ENCODE assay signal across 1 cellular context in the genomic region with DNA sequence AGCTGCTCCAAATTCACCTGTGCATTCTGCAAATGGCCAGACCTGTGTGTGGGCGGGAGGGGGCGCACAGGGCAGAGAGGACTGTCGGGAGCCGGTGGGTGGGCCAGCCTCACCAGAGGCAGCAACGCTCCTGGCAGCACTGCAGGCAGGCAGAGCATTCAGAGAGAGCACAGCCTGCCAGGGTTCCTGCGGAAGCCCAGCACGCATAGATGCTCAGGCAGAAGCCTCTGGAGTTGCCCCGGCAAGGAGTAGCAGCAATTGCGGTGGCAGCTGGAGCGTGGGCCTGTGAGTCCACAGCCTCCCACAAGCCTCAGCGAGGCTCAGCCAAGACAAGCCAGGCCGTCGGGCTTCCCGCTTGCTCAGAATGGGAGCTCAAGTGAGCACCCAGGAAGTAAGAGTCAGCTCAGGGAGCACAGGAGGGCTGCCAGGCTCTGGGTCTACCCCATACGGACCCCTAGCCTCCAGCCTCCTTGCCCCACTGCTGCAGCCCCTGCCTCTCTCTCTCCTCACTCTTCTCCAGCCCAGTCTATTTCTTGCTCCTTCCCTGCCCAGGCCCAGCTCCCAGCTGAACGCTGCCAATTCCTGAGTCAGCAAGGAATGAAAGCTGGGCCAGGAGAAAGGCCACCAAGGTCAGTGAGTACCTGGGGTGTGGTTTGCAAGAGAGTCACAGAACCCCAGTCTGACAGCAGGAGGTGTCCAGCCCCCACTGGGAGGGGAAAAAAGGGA.
A peak's percentile ranks its signal among the peaks of the same experiment; 100 is the strongest.
TF ChIP-seq lines count a peak whose summit lies in the region.

No MANE protein-coding gene starts in this region.

TF ChIP-seq in HepG2, 621 proteins besides CTCF, POLR2A, EP300 and RAD21 (continued from another document and continues in another):
- TF ChIP-seq ZNF615 (CRISPR knock-in tag; IDR thresholded peaks at IDR 0.05; ENCODE audit: borderline replicate concordance) (no peak), ZBTB8A (CRISPR knock-in tag; IDR thresholded peaks at IDR 0.05; ENCODE audit: borderline replicate concordance, low read depth) (no peak), ZMAT3 (CRISPR knock-in tag; conservative IDR thresholded peaks at IDR 0.05) (no peak), MXD4 (CRISPR knock-in tag; IDR thresholded peaks at IDR 0.05) (peak; percentile 34; the same call in 1 of the 2 replicates), ZNF605 (CRISPR knock-in tag; IDR thresholded peaks at IDR 0.05) (peak; percentile 60), ZNF564 (CRISPR knock-in tag; IDR thresholded peaks at IDR 0.05) (no peak), MAFF (IDR thresholded peaks at IDR 0.05; ENCODE audit: low read depth, low read length) (peak; percentile 68), SOX6 (IDR thresholded peaks at IDR 0.05) (no peak), SOX6 (CRISPR knock-in tag; IDR thresholded peaks at IDR 0.05) (0 out of 2 replicates have a peak, but pooled peaks have one; percentile 21), KDM5B (CRISPR knock-in tag; IDR thresholded peaks at IDR 0.05; ENCODE audit: borderline replicate concordance) (no peak; the same call in 1 of the 2 replicates), ZNF558 (CRISPR knock-in tag; IDR thresholded peaks at IDR 0.05; ENCODE audit: borderline replicate concordance) (no peak), REL (CRISPR knock-in tag; conservative IDR thresholded peaks at IDR 0.05) (no peak), ZNF549 (CRISPR knock-in tag; IDR thresholded peaks at IDR 0.05) (no peak), GZF1 (CRISPR knock-in tag; IDR thresholded peaks at IDR 0.05) (0 out of 2 replicates have a peak, but pooled peaks have one; percentile 28), STAG1 (CRISPR knock-in tag; IDR thresholded peaks at IDR 0.05) (peak; percentile 31; the same call in 1 of the 2 replicates), ZNF543 (CRISPR knock-in tag; IDR thresholded peaks at IDR 0.05) (0 out of 2 replicates have a peak, but pooled peaks have one; percentile 17), KDM4B (CRISPR knock-in tag; IDR thresholded peaks at IDR 0.05) (no peak), SRSF9 (IDR thresholded peaks at IDR 0.05; ENCODE audit: borderline replicate concordance, insufficient read depth, low read depth, low read length, poor library complexity, severe bottlenecking) (no peak), ZNF607 (CRISPR knock-in tag; IDR thresholded peaks at IDR 0.05; ENCODE audit: borderline replicate concordance) (no peak), ZNF256 (CRISPR knock-in tag; conservative IDR thresholded peaks at IDR 0.05) (no peak), ARID2 (CRISPR knock-in tag; IDR thresholded peaks at IDR 0.05; ENCODE audit: borderline replicate concordance) (no peak), ZNF468 (CRISPR knock-in tag; IDR thresholded peaks at IDR 0.05) (no peak), ZNF850 (CRISPR knock-in tag; conservative IDR thresholded peaks at IDR 0.05) (no peak), ZNF891 (CRISPR knock-in tag; IDR thresholded peaks at IDR 0.05) (no peak), ZNF12 (CRISPR knock-in tag; IDR thresholded peaks at IDR 0.05) (no peak), SMAD9 (CRISPR knock-in tag; IDR thresholded peaks at IDR 0.05) (no peak), ZZZ3 (CRISPR knock-in tag; IDR thresholded peaks at IDR 0.05; ENCODE audit: borderline replicate concordance) (no peak), NONO (IDR thresholded peaks at IDR 0.05) (no peak), NONO (CRISPR knock-in tag; conservative IDR thresholded peaks at IDR 0.05) (0 out of 2 replicates have a peak, but pooled peaks have one; percentile 28), ZNF143 (CRISPR knock-in tag; IDR thresholded peaks at IDR 0.05) (peak; percentile 65), ZGPAT (CRISPR knock-in tag; IDR thresholded peaks at IDR 0.05) (peak; percentile 47; the same call in 1 of the 2 replicates), ZNF646 (CRISPR knock-in tag; IDR thresholded peaks at IDR 0.05) (no peak), NR2F1 (CRISPR knock-in tag; IDR thresholded peaks at IDR 0.05) (no peak), PRDM10 (CRISPR knock-in tag; IDR thresholded peaks at IDR 0.05; ENCODE audit: low read depth) (no peak), IRF9 (CRISPR knock-in tag; IDR thresholded peaks at IDR 0.05; ENCODE audit: borderline replicate concordance) (no peak), RARA (CRISPR knock-in tag; IDR thresholded peaks at IDR 0.05) (no peak), ZNF446 (CRISPR knock-in tag; IDR thresholded peaks at IDR 0.05) (no peak)
- TF ChIP-seq, protein P1, sequence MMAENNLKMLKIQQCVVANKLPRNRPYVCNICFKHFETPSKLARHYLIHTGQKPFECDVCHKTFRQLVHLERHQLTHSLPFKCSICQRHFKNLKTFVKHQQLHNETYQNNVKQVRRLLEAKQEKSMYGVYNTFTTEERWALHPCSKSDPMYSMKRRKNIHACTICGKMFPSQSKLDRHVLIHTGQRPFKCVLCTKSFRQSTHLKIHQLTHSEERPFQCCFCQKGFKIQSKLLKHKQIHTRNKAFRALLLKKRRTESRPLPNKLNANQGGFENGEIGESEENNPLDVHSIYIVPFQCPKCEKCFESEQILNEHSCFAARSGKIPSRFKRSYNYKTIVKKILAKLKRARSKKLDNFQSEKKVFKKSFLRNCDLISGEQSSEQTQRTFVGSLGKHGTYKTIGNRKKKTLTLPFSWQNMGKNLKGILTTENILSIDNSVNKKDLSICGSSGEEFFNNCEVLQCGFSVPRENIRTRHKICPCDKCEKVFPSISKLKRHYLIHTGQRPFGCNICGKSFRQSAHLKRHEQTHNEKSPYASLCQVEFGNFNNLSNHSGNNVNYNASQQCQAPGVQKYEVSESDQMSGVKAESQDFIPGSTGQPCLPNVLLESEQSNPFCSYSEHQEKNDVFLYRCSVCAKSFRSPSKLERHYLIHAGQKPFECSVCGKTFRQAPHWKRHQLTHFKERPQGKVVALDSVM (CRISPR knock-in tag; IDR thresholded peaks at IDR 0.05): peak; percentile 89
- TF ChIP-seq, protein P2, sequence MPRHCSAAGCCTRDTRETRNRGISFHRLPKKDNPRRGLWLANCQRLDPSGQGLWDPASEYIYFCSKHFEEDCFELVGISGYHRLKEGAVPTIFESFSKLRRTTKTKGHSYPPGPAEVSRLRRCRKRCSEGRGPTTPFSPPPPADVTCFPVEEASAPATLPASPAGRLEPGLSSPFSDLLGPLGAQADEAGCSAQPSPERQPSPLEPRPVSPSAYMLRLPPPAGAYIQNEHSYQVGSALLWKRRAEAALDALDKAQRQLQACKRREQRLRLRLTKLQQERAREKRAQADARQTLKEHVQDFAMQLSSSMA (CRISPR knock-in tag; IDR thresholded peaks at IDR 0.05): no peak
- TF ChIP-seq, protein P3, sequence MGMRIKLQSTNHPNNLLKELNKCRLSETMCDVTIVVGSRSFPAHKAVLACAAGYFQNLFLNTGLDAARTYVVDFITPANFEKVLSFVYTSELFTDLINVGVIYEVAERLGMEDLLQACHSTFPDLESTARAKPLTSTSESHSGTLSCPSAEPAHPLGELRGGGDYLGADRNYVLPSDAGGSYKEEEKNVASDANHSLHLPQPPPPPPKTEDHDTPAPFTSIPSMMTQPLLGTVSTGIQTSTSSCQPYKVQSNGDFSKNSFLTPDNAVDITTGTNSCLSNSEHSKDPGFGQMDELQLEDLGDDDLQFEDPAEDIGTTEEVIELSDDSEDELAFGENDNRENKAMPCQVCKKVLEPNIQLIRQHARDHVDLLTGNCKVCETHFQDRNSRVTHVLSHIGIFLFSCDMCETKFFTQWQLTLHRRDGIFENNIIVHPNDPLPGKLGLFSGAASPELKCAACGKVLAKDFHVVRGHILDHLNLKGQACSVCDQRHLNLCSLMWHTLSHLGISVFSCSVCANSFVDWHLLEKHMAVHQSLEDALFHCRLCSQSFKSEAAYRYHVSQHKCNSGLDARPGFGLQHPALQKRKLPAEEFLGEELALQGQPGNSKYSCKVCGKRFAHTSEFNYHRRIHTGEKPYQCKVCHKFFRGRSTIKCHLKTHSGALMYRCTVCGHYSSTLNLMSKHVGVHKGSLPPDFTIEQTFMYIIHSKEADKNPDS (CRISPR knock-in tag; IDR thresholded peaks at IDR 0.05): no peak
- TF ChIP-seq, protein P4, sequence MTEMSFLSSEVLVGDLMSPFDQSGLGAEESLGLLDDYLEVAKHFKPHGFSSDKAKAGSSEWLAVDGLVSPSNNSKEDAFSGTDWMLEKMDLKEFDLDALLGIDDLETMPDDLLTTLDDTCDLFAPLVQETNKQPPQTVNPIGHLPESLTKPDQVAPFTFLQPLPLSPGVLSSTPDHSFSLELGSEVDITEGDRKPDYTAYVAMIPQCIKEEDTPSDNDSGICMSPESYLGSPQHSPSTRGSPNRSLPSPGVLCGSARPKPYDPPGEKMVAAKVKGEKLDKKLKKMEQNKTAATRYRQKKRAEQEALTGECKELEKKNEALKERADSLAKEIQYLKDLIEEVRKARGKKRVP (CRISPR knock-in tag; IDR thresholded peaks at IDR 0.05): no peak
- TF ChIP-seq, protein P5, sequence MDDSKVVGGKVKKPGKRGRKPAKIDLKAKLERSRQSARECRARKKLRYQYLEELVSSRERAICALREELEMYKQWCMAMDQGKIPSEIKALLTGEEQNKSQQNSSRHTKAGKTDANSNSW (CRISPR knock-in tag; IDR thresholded peaks at IDR 0.05; ENCODE audit: borderline replicate concordance): no peak
